Comparison of ENCODE assay signal across 19 cellular contexts in genomic region chr9:93263334-93264229, GRCh38.
A peak's percentile ranks its signal among the peaks of the same experiment; 100 is the strongest.
DNase-seq lines count a peak whose midpoint lies in the region; ATAC-seq, FAIRE-seq and TF ChIP-seq lines count a peak whose summit lies in the region.
"Had no signal": no experiment of that assay in that cellular context is flagged by ENCODE, and none has a peak within 500 bp of the region (broad histone marks: within the 10 kb centered on the region; RNA-seq: fewer than 3 reads in every experiment).

No MANE protein-coding gene starts in this region.

- no peaks in the 10 kb centered on the region for H3K9me2 ChIP-seq in OCI-LY1 (ENCODE audit: low read depth, low read length)

- H3K9me3 ChIP-seq in breast epithelium (no peaks in the 10 kb centered on the region), OCI-LY1 (ENCODE audit: low read length) (no peaks in the 10 kb centered on the region), HepG2 (ENCODE audit: low read length) (no peaks in the 10 kb centered on the region)
- H3K9me3 ChIP-seq: ascending aorta, Caco-2 had no signal

- H3K9me3 Mint-ChIP-seq in MCF 10A (ENCODE audit: unreplicated experiment) (no peaks in the 10 kb centered on the region), type B pancreatic cell (no peaks in the 10 kb centered on the region), CD14-positive monocyte (peaks cover 0 to 3% (median 0%) of the 10 kb centered on the region in 7 donors)
- H3K9me3 Mint-ChIP-seq: natural killer cell had no signal

- H3K4me3 Mint-ChIP-seq in MCF 10A (ENCODE audit: unreplicated experiment) = no peak overlapping the region
- no peak overlapping the region for H3K4me3 Mint-ChIP-seq in type B pancreatic cell
- no peak overlapping the region for H3K4me3 Mint-ChIP-seq in CD14-positive monocyte
- H3K4me3 Mint-ChIP-seq: natural killer cell had no signal

- CTCF ChIA-PET in MCF 10A (lab: Yijun Ruan, JAX) = no interaction called here
- CTCF ChIA-PET in HepG2 (lab: Yijun Ruan, JAX; ENCODE audit: low intra/inter-chr PET ratio, low total read pairs) = no interaction called here

- no peak for ATAC-seq in HepG2
- no peak for ATAC-seq in HG03565 (IDR thresholded peaks at IDR 0.05; ENCODE audit: unreplicated experiment)
- ATAC-seq: natural killer cell, PC-3 had no signal

- POLR2A ChIA-PET in MCF 10A (lab: Yijun Ruan, JAX) = no interaction called here
- POLR2A ChIA-PET in HepG2 (lab: Yijun Ruan, JAX) = no interaction called here

- H3K9ac ChIP-seq in OCI-LY1 (ENCODE audit: low read length) (peak overlapping the region; percentile 62; the same call in 1 of the 2 replicates), HepG2 (ENCODE audit: insufficient read depth, low read depth, low read length) (no peak overlapping the region)

- TF ChIP-seq POLR2A in breast epithelium (IDR thresholded peaks at IDR 0.05) (no peak), HepG2 (IDR thresholded peaks at IDR 0.05; ENCODE audit: insufficient read depth in 1 of 2, low read depth in 2 of 2, low read length in 2 of 2) (no peak)

- no peaks in the 10 kb centered on the region for H4K20me1 ChIP-seq in OCI-LY1 (ENCODE audit: insufficient read depth, low read length)
- no peaks in the 10 kb centered on the region for H4K20me1 ChIP-seq in HepG2 (ENCODE audit: insufficient read depth, low read length)

- BruUV-seq in MCF 10A (replicated peaks; lab: Mats Ljungman, UMichigan) = no TSS peak
- BruUV-seq in HepG2 (replicated peaks; lab: Mats Ljungman, UMichigan) = no TSS peak

- H3K4me3 ChIP-seq in breast epithelium = no peak overlapping the region
- H3K4me3 ChIP-seq in OCI-LY1 (ENCODE audit: low read depth, low read length, poor library complexity, severe bottlenecking) = no peak overlapping the region
- H3K4me3 ChIP-seq in HepG2 (replicated peaks in 1 of 3; ENCODE audit: insufficient read depth in 1 of 3, low read depth in 2 of 3, low read length in 3 of 3) = no peak overlapping the region
- H3K4me3 ChIP-seq: ascending aorta, SK-N-MC had no signal

- H3K27ac Mint-ChIP-seq in MCF 10A (ENCODE audit: low read depth, unreplicated experiment) (no peak overlapping the region), type B pancreatic cell (no peak overlapping the region), CD14-positive monocyte (peak overlapping the region in 1 of 7 donors; percentile 20)
- H3K27ac Mint-ChIP-seq: natural killer cell had no signal

- no peak for FAIRE-seq in HepG2 (lab: Jason Lieb, UNC)
- FAIRE-seq: GM18507 had no signal

- WGBS in HepG2 (ENCODE audit: low lambda C conversion rate) = 98% methylated on average over 33 of the region's 41 CpGs

- peak; percentile 14 to 49 for DNase-seq in breast epithelium (ENCODE audit: low spot score in 2 of 2)
- no peak for DNase-seq in MCF 10A (ENCODE audit: unreplicated experiment)
- no peak for DNase-seq in HepG2 (ENCODE audit: low spot score)
- DNase-seq in type B pancreatic cell (ENCODE audit: extremely low spot score, unreplicated experiment) = peak; percentile 62
- DNase-seq in NCI-H774 (lab: John Stamatoyannopoulos, UW) = no peak
- DNase-seq in CD14-positive monocyte (ENCODE audit: low spot score) = no peak
- DNase-seq: activated CD4-positive, alpha-beta T cell treated with anti-CD3 and anti-CD28 coated beads, Interleukin-2, amount 50 U/mL, for 4 hours; activated gamma-delta T cell treated with Interleukin-2 at 50 U/mL for 16 hours; Caco-2; GDM1; natural killer cell; NCI-H526; PC-3 had no signal

- H2AFZ ChIP-seq in OCI-LY1 (ENCODE audit: low read length) (no peak overlapping the region), HepG2 (ENCODE audit: low read length) (no peak overlapping the region)

- TF ChIP-seq RAD21 in HepG2 (CRISPR knock-in tag; IDR thresholded peaks at IDR 0.05) = no peak

- H3K4me1 Mint-ChIP-seq in MCF 10A (ENCODE audit: insufficient read depth, unreplicated experiment) (no peaks in the 10 kb centered on the region), type B pancreatic cell (ENCODE audit: unreplicated experiment) (peaks cover under 1% of the 10 kb centered on the region), CD14-positive monocyte (no peaks in the 10 kb centered on the region)
- H3K4me1 Mint-ChIP-seq: natural killer cell had no signal

- no peaks in the 10 kb centered on the region for H3F3A ChIP-seq in OCI-LY1 (ENCODE audit: insufficient read depth, low read length)

- no peaks in the 10 kb centered on the region for H3K79me2 ChIP-seq in OCI-LY1 (ENCODE audit: insufficient read depth, low read length)
- no peaks in the 10 kb centered on the region for H3K79me2 ChIP-seq in HepG2 (ENCODE audit: insufficient read depth, low read length)

- no peaks in the 10 kb centered on the region for H3K27me3 Mint-ChIP-seq in MCF 10A (ENCODE audit: insufficient read depth, unreplicated experiment)
- H3K27me3 Mint-ChIP-seq in type B pancreatic cell = no peaks in the 10 kb centered on the region
- H3K27me3 Mint-ChIP-seq in CD14-positive monocyte (ENCODE audit: low read depth in 3 of 3) = peaks cover 8 to 16% (median 11%) of the 10 kb centered on the region in 3 donors

- H3K36me3 ChIP-seq in breast epithelium = no peaks in the 10 kb centered on the region
- peaks cover 32% of the 10 kb centered on the region; the same call in 1 of the 2 replicates for H3K36me3 ChIP-seq in OCI-LY1 (ENCODE audit: insufficient read depth, low read length)
- H3K36me3 ChIP-seq in HepG2 (replicated peaks in 1 of 2; ENCODE audit: control insufficient read depth in 1 of 2, insufficient read depth in 2 of 2, low read length in 2 of 2) = peaks cover 15 to 48% of the 10 kb centered on the region in 2 experiments; a peak in 4 of 5 replicates
- H3K36me3 ChIP-seq: ascending aorta had no signal

- TF ChIP-seq EP300 in HepG2 (IDR thresholded peaks at IDR 0.05; ENCODE audit: low read depth in 2 of 2, low read length in 2 of 2) (no peak), HepG2 (CRISPR knock-in tag; IDR thresholded peaks at IDR 0.05; ENCODE audit: borderline replicate concordance) (no peak)

- peak overlapping the region; percentile 50; the same call in 1 of the 2 replicates for H3K4me2 ChIP-seq in OCI-LY1 (ENCODE audit: low read length)
- no peak overlapping the region for H3K4me2 ChIP-seq in HepG2 (ENCODE audit: low read depth, low read length)

- no peak for TF ChIP-seq CTCF in breast epithelium (IDR thresholded peaks at IDR 0.05)
- TF ChIP-seq CTCF in MCF 10A (IDR thresholded peaks at IDR 0.05; ENCODE audit: unreplicated experiment) = no peak
- peak; percentile 28; the same call in 1 of the 2 replicates for TF ChIP-seq CTCF in OCI-LY1 (IDR thresholded peaks at IDR 0.05; ENCODE audit: low read length)
- TF ChIP-seq CTCF in HepG2 (CRISPR knock-in tag; IDR thresholded peaks at IDR 0.05) = no peak
- TF ChIP-seq CTCF in type B pancreatic cell (conservative IDR thresholded peaks at IDR 0.05) = no peak
- no peak for TF ChIP-seq CTCF in CD14-positive monocyte (IDR thresholded peaks at IDR 0.05)

- H3K36me3 Mint-ChIP-seq in MCF 10A (ENCODE audit: insufficient read depth, unreplicated experiment) = no peaks in the 10 kb centered on the region
- no peaks in the 10 kb centered on the region for H3K36me3 Mint-ChIP-seq in type B pancreatic cell
- no peaks in the 10 kb centered on the region for H3K36me3 Mint-ChIP-seq in CD14-positive monocyte
- H3K36me3 Mint-ChIP-seq: natural killer cell had no signal

- in situ Hi-C loops in HepG2 (cut with HindIII; ENCODE audit: extremely low pct_ligation_motif_present, low pct_unique_long_range_greater_than_20kb) = no loop called here

- H3K4me1 ChIP-seq in breast epithelium (no peaks in the 10 kb centered on the region), OCI-LY1 (ENCODE audit: insufficient read depth, low read length, severe bottlenecking) (peaks cover 83% of the 10 kb centered on the region), HepG2 (ENCODE audit: insufficient read depth, low read length) (no peaks in the 10 kb centered on the region)
- H3K4me1 ChIP-seq: ascending aorta, Caco-2 had no signal

- no peaks in the 10 kb centered on the region for H3K27me3 ChIP-seq in breast epithelium
- H3K27me3 ChIP-seq in OCI-LY1 (ENCODE audit: insufficient read depth, low read length) = no peaks in the 10 kb centered on the region
- no peaks in the 10 kb centered on the region for H3K27me3 ChIP-seq in HepG2 (ENCODE audit: control insufficient read depth in 1 of 2, insufficient read depth in 2 of 2, low read length in 2 of 2)
- H3K27me3 ChIP-seq: ascending aorta had no signal

- intact Hi-C loops in breast epithelium (cut with DNase I; ENCODE audit: low total_unique reads) = no loop called here
- intact Hi-C loops in MCF 10A (cut with micrococcal nuclease) = no loop called here
- intact Hi-C loops in HepG2 (cut with micrococcal nuclease; ENCODE audit: unreplicated experiment) = no loop called here
- intact Hi-C loops in CD14-positive monocyte (cut with micrococcal nuclease) = no loop called here

- no peak overlapping the region for H3K27ac ChIP-seq in breast epithelium
- H3K27ac ChIP-seq in OCI-LY1 (ENCODE audit: low read depth, low read length, poor library complexity, severe bottlenecking) = peak overlapping the region; percentile 99
- H3K27ac ChIP-seq in HepG2 (ENCODE audit: extremely low read length, insufficient read depth, low read length) = no peak overlapping the region
- H3K27ac ChIP-seq: ascending aorta, epithelial cell of prostate, SK-N-MC had no signal

TF ChIP-seq in HepG2, 621 proteins besides CTCF, POLR2A, EP300 and RAD21:
- TF ChIP-seq HNRNPK (IDR thresholded peaks at IDR 0.05; ENCODE audit: low read depth, low read length, poor library complexity, severe bottlenecking) (peak; percentile 15), ZNF570 (CRISPR knock-in tag; IDR thresholded peaks at IDR 0.05; ENCODE audit: borderline replicate concordance) (no peak)

Comparison
In these comparisons a context has a peak if more than half of its experiments do, and no peak if none do; other contexts are left out.
1. DNase-seq: peak in breast epithelium (2 of 2) and type B pancreatic cell (single experiment); none in MCF 10A (single experiment), HepG2 (single experiment), NCI-H774 (single experiment) and CD14-positive monocyte (single experiment).